Comparison of ENCODE assay signal across 19 cellular contexts in genomic region chr6:48213076-48213788, GRCh38.
"Had no signal": no experiment of that assay in that cellular context is flagged by ENCODE, and none has a peak within 500 bp of the region (broad histone marks: within the 10 kb centered on the region; RNA-seq: fewer than 3 reads in every experiment).

No MANE protein-coding gene starts in this region.

- FAIRE-seq: islet of Langerhans, TTC549 had no signal

- H3K4me3 Mint-ChIP-seq: activated naive CD8-positive, alpha-beta T cell treated with anti-CD3 and anti-CD28 coated beads for 36 hours; nephron progenitor cell; T-helper 1 cell treated with Interleukin-12 subunit alpha and Interleukin-12 subunit beta and Interleukin-4 antibody, amounts not matched to agents 30 μg/mL and 1 μg/mL, for 36 hours had no signal

- H3K4me3 ChIP-seq: cardiac muscle cell, left lung, stomach, thoracic aorta had no signal

- H3K27me3 ChIP-seq: cardiac muscle cell, esophagus squamous epithelium, left lung, stomach had no signal

- H3K36me3 Mint-ChIP-seq: activated naive CD8-positive, alpha-beta T cell treated with anti-CD3 and anti-CD28 coated beads for 36 hours had no signal

- H3K27ac ChIP-seq: cardiac muscle cell, left lung, stomach, thoracic aorta had no signal

- H3K27ac Mint-ChIP-seq: activated naive CD8-positive, alpha-beta T cell treated with anti-CD3 and anti-CD28 coated beads for 36 hours; nephron progenitor cell; T-helper 1 cell treated with Interleukin-12 subunit alpha and Interleukin-12 subunit beta and Interleukin-4 antibody, amounts not matched to agents 30 μg/mL and 1 μg/mL, for 36 hours had no signal

- H3K4me1 Mint-ChIP-seq: activated naive CD8-positive, alpha-beta T cell treated with anti-CD3 and anti-CD28 coated beads for 36 hours had no signal

- H3K9me3 ChIP-seq: esophagus squamous epithelium, stomach, thoracic aorta had no signal

- DNase-seq: activated CD4-positive, alpha-beta T cell treated with anti-CD3 and anti-CD28 coated beads, Interleukin-2, amount 50 U/mL, for 4 hours; activated CD4-positive, CD25-positive, alpha-beta regulatory T cell treated with anti-CD3 and anti-CD28 coated beads, Interleukin-2, amount 50 U/mL, for 72 hours; activated gamma-delta T cell treated with Interleukin-2 at 50 U/mL for 16 hours; activated naive CD8-positive, alpha-beta T cell treated with anti-CD3 and anti-CD28 coated beads for 36 hours; activated T-cell treated with anti-CD3 and anti-CD28 coated beads, Interleukin-2, amount 50 U/mL, for 48 hours; aorta; esophagus squamous epithelium; foreskin fibroblast; head of caudate nucleus; left lung; nephron progenitor cell; stimulated activated CD4-positive, alpha-beta T cell treated with anti-CD3 and anti-CD28 coated beads, Interleukin-15, amount 100 ng/mL, for 24 hours; stimulated activated CD4-positive, alpha-beta T cell treated with anti-CD3 and anti-CD28 coated beads, Interleukin-4, amount 100 ng/mL, for 24 hours; stomach had no signal

- H3K4me1 ChIP-seq: left lung, stomach had no signal

- H3K36me3 ChIP-seq: cardiac muscle cell, esophagus squamous epithelium, left lung, stomach, thoracic aorta had no signal

- ATAC-seq: left lung had no signal
